Comparison of ENCODE assay signal across 10 cellular contexts in genomic region chr12:120227233-120228040, GRCh38. TPM values are rescaled to one million over a fixed set of nuclear protein-coding genes. Genes with fewer than 3 reads are reported as not detected.
A peak's percentile ranks its signal among the peaks of the same experiment; 100 is the strongest.
DNase-seq lines count a peak whose midpoint lies in the region; ATAC-seq, FAIRE-seq and TF ChIP-seq lines count a peak whose summit lies in the region.
"Had no signal": no experiment of that assay in that cellular context is flagged by ENCODE, and none has a peak within 500 bp of the region (broad histone marks: within the 10 kb centered on the region; RNA-seq: fewer than 3 reads in every experiment).

No MANE protein-coding gene starts in this region.

- H3K4me3 ChIP-seq in A549 (no peak overlapping the region), DND-41 (ENCODE audit: low read depth in 1 of 2, low read length in 2 of 2) (no peak overlapping the region), body of pancreas (no peak overlapping the region), mucosa of rectum (ENCODE audit: low read length in 2 of 2) (peak overlapping the region in 1 of 2 donors; percentile 42), prostate gland (no peak overlapping the region), dorsolateral prefrontal cortex (no peak overlapping the region)

- POLR2A ChIA-PET in A549 (lab: Yijun Ruan, JAX), result interaction anchor here (0.8 to 9.0 kb wide), 7 partner anchors 11 to 89 kb away, joined by 3 to 220 read pairs (median 13); partner anchors contain the start of genes PXN, RNU4-1, RNU4-2 and RPLP0

- H3K9ac ChIP-seq in DND-41 (ENCODE audit: low read depth, low read length) (0 out of 2 replicates have a peak overlapping the region, but pooled peaks have one; percentile 30), mucosa of rectum (ENCODE audit: low read depth in 1 of 2, low read length in 2 of 2) (peak overlapping the region in 1 of 2 donors; percentile 35)

- no peaks in the 10 kb centered on the region for H3K9me3 ChIP-seq in A549
- H3K9me3 ChIP-seq in DND-41 (ENCODE audit: insufficient read depth, low read length, severe bottlenecking), result no peaks in the 10 kb centered on the region
- H3K9me3 ChIP-seq in body of pancreas, result no peaks in the 10 kb centered on the region
- H3K9me3 ChIP-seq in mucosa of rectum (ENCODE audit: control insufficient read depth in 2 of 2, low read length in 2 of 2), result no peaks in the 10 kb centered on the region
- H3K9me3 ChIP-seq in prostate gland, result no peaks in the 10 kb centered on the region
- H3K9me3 ChIP-seq: right atrium auricular region had no signal

- peak overlapping the region; percentile 90 for H3K4me2 ChIP-seq in A549
- no peak overlapping the region for H3K4me2 ChIP-seq in DND-41 (ENCODE audit: insufficient read depth, low read length)

- no peak for DNase-seq in A549 (ENCODE audit: low read depth in 1 of 2, low spot score in 1 of 2)
- no peak for DNase-seq in DND-41
- no peak for DNase-seq in body of pancreas
- no peak for DNase-seq in prostate gland (ENCODE audit: low spot score)
- no peak for DNase-seq in dorsolateral prefrontal cortex
- no peak for DNase-seq in NCI-H1048 (lab: John Stamatoyannopoulos, UW)
- no peak for DNase-seq in midbrain (lab: John Stamatoyannopoulos, UW)

- TF ChIP-seq EP300 in A549 (IDR thresholded peaks at IDR 0.05), result no peak

- peaks cover 2% of the 10 kb centered on the region; the same call in 1 of the 2 replicates for H4K20me1 ChIP-seq in DND-41 (ENCODE audit: insufficient read depth, low read length)

- no peaks in the 10 kb centered on the region for H3K27me3 ChIP-seq in DND-41 (ENCODE audit: insufficient read depth, low read length, poor library complexity)
- no peaks in the 10 kb centered on the region for H3K27me3 ChIP-seq in body of pancreas
- H3K27me3 ChIP-seq in mucosa of rectum (ENCODE audit: control insufficient read depth in 2 of 2, insufficient read depth in 2 of 2, low read length in 2 of 2), result no peaks in the 10 kb centered on the region
- H3K27me3 ChIP-seq in prostate gland (replicated peaks; ENCODE audit: insufficient read depth), result no peaks in the 10 kb centered on the region
- no peaks in the 10 kb centered on the region for H3K27me3 ChIP-seq in dorsolateral prefrontal cortex
- H3K27me3 ChIP-seq: right atrium auricular region had no signal

- peaks cover 5% of the 10 kb centered on the region; the same call in 1 of the 2 replicates for H3K36me3 ChIP-seq in DND-41 (ENCODE audit: insufficient read depth, low read length)
- H3K36me3 ChIP-seq in body of pancreas (replicated peaks in 1 of 2; ENCODE audit: insufficient read depth in 1 of 2, low read depth in 2 of 2), result peaks cover 0 to 4% of the 10 kb centered on the region in 2 donors
- peaks cover 8 to 12% of the 10 kb centered on the region in 2 donors for H3K36me3 ChIP-seq in mucosa of rectum (ENCODE audit: control insufficient read depth in 2 of 2, insufficient read depth in 2 of 2, low read length in 2 of 2)
- H3K36me3 ChIP-seq in prostate gland, result peaks cover 8 to 11% of the 10 kb centered on the region in 2 donors

- peaks cover 80% of the 10 kb centered on the region for H3K4me1 ChIP-seq in A549
- H3K4me1 ChIP-seq in DND-41 (ENCODE audit: insufficient read depth, low read length), result peaks cover 33% of the 10 kb centered on the region
- H3K4me1 ChIP-seq in body of pancreas, result peaks cover 74% of the 10 kb centered on the region
- H3K4me1 ChIP-seq in mucosa of rectum (ENCODE audit: control insufficient read depth in 2 of 2, insufficient read depth in 2 of 2, low read length in 2 of 2), result peaks cover 74 to 83% of the 10 kb centered on the region in 2 donors
- H3K4me1 ChIP-seq in prostate gland (replicated peaks), result peaks cover 49% of the 10 kb centered on the region

- ATAC-seq in A549 (no peak), DND-41 (ENCODE audit: insufficient read depth, low read depth) (no peak), body of pancreas (no peak)

- no peak overlapping the region for H2AFZ ChIP-seq in DND-41 (ENCODE audit: low read depth, low read length)

- intact Hi-C loops in body of pancreas (cut with DNase I), result loop anchor here (5.0 kb wide), 1 partner anchor 40 kb away; the partner anchor contains the start of gene PXN
- intact Hi-C loops in prostate gland (cut with DNase I), result loop anchor here (1.0 kb wide), 1 partner anchor 39 kb away; no protein-coding TSS in a partner anchor
- intact Hi-C loops in dorsolateral prefrontal cortex (cut with DNase I), result loop anchor here (1.0 kb wide), 1 partner anchor 38 kb away; the partner anchor contains the start of gene PXN (in 2 of the 2)

- 66% methylated on average over 8 of the region's 8 CpGs for WGBS in A549 (ENCODE audit: missing lambda C conversion rate)
- WGBS in body of pancreas, 2 donors, result 65 to 71% methylated on average over 8 of the region's 8 CpGs
- WGBS in prostate gland, result 74% methylated on average over 8 of the region's 8 CpGs

- CTCF ChIA-PET in A549 (lab: Yijun Ruan, JAX), result interaction anchor here (0.6 to 18.0 kb wide), 23 partner anchors 8 to 241 kb away, joined by 3 to 1367 read pairs (median 4); partner anchors contain the start of genes PXN, RNU4-1, RNU4-2 and RPLP0

- TF ChIP-seq POLR2A in A549 (IDR thresholded peaks at IDR 0.05; ENCODE audit: low read length) (no peak), body of pancreas (IDR thresholded peaks at IDR 0.05) (no peak), prostate gland (IDR thresholded peaks at IDR 0.05) (no peak)

- H3K27ac ChIP-seq in A549, result peak overlapping the region; percentile 93 to 100
- no peak overlapping the region for H3K27ac ChIP-seq in DND-41 (ENCODE audit: low read length)
- peak overlapping the region; percentile 35 to 88 (median 80) for H3K27ac ChIP-seq in body of pancreas
- H3K27ac ChIP-seq in mucosa of rectum (ENCODE audit: low read depth in 2 of 2, low read length in 2 of 2), result peak overlapping the region; percentile 62 to 98
- no peak overlapping the region for H3K27ac ChIP-seq in prostate gland
- H3K27ac ChIP-seq in dorsolateral prefrontal cortex, result peak overlapping the region in 13 of 59 donors; percentile 8 to 94 (median 66)

- no peak for TF ChIP-seq RAD21 in A549 (conservative IDR thresholded peaks at IDR 0.05 in 1 of 2, IDR thresholded peaks at IDR 0.05 in 1 of 2)

- TF ChIP-seq CTCF in A549 (IDR thresholded peaks at IDR 0.05), result no peak
- no peak for TF ChIP-seq CTCF in DND-41 (IDR thresholded peaks at IDR 0.05; ENCODE audit: borderline replicate concordance, extremely low read depth, low read length, poor library complexity, severe bottlenecking)
- no peak for TF ChIP-seq CTCF in body of pancreas (IDR thresholded peaks at IDR 0.05)
- TF ChIP-seq CTCF in prostate gland (IDR thresholded peaks at IDR 0.05), result no peak
- TF ChIP-seq CTCF in dorsolateral prefrontal cortex (IDR thresholded peaks at IDR 0.05 in 54 of 56, conservative IDR thresholded peaks at IDR 0.05 in 2 of 56; ENCODE audit: low read depth in 1 of 56, partially characterized antibody in 56 of 56), result no peak

- H3K79me2 ChIP-seq in DND-41 (ENCODE audit: insufficient read depth, low read length), result no peaks in the 10 kb centered on the region

- no peak for FAIRE-seq in A549 (lab: Jason Lieb, UNC)
- FAIRE-seq: islet of Langerhans had no signal

TF ChIP-seq in A549, 52 proteins besides CTCF, POLR2A, EP300 and RAD21 (continues in another document):
- TF ChIP-seq PBX3 (IDR thresholded peaks at IDR 0.05) (no peak), ELK1 (IDR thresholded peaks at IDR 0.05; ENCODE audit: low read depth, low read length) (no peak), KDM5A (IDR thresholded peaks at IDR 0.05) (no peak)

RNA-seq across cellular contexts. Expression of gene RPLP0, which starts 26.5 kb away (rescaled TPM):
- polyA plus RNA-seq in A549 (2011; rRNA removed) (5,441 and 7,182 TPM in 2 replicates), A549 (2017; fragmentation: RNase III; extraction: RNeasy Plus Mini Kit Qiagen cat#74134 plus additional on column Dnase treatment) (3,449 to 3,524 TPM (median 3,456 TPM) in 3 replicates)
- 7,109 and 7,241 TPM in 2 replicates for polyA plus RNA-seq in A549 (2012; cell fraction: cytosol; rRNA removed)
- polyA plus RNA-seq in A549 (2012; cell fraction: nucleus; rRNA removed), result 3,292 and 3,609 TPM in 2 replicates
- polyA minus RNA-seq in A549 (2011; rRNA and poly(A)+ RNA removed), result 4,371 and 5,632 TPM in 2 replicates
- total RNA-seq in body of pancreas (1,000 to 10,000 TPM; 1,243 to 1,902 TPM), prostate gland (1,000 to 10,000 TPM; 1,950 to 2,858 TPM), dorsolateral prefrontal cortex (100 to 1,000 TPM; 199 to 446 (median 270) TPM)

RNA-seq across cellular contexts. Expression of gene GCN1, which starts 32.9 kb away (rescaled TPM):
- polyA plus RNA-seq in A549 (2011; rRNA removed) (64.1 and 81.5 TPM in 2 replicates), A549 (2017; fragmentation: RNase III; extraction: RNeasy Plus Mini Kit Qiagen cat#74134 plus additional on column Dnase treatment) (43.2 to 50.8 TPM (median 45.8 TPM) in 3 replicates)
- polyA plus RNA-seq in A549 (2012; cell fraction: cytosol; rRNA removed), result 72.5 and 73.2 TPM in 2 replicates
- 193 and 238 TPM in 2 replicates for polyA plus RNA-seq in A549 (2012; cell fraction: nucleus; rRNA removed)
- 224 and 252 TPM in 2 replicates for polyA minus RNA-seq in A549 (2011; rRNA and poly(A)+ RNA removed)
- total RNA-seq in body of pancreas (10 to 100 TPM; 39.7 to 83.1 TPM), prostate gland (100 to 1,000 TPM in 1 of 2 donors, 10 to 100 TPM in 1; 39.3 to 120 TPM), dorsolateral prefrontal cortex (100 to 1,000 TPM in 2 of 120 experiments, 10 to 100 TPM in 118; 44.5 to 107 (median 69.9) TPM)

RNA-seq across cellular contexts. Expression of gene PXN, which starts 38.1 kb away (rescaled TPM):
- polyA plus RNA-seq in A549 (2011; rRNA removed) (40.1 and 62.8 TPM in 2 replicates), A549 (2017; fragmentation: RNase III; extraction: RNeasy Plus Mini Kit Qiagen cat#74134 plus additional on column Dnase treatment) (97.0 to 102 TPM (median 98.6 TPM) in 3 replicates)
- polyA plus RNA-seq in A549 (2012; cell fraction: cytosol; rRNA removed), result 67.2 and 97.2 TPM in 2 replicates
- 165 and 170 TPM in 2 replicates for polyA plus RNA-seq in A549 (2012; cell fraction: nucleus; rRNA removed)
- 44.1 and 64.3 TPM in 2 replicates for polyA minus RNA-seq in A549 (2011; rRNA and poly(A)+ RNA removed)
- total RNA-seq in body of pancreas (10 to 100 TPM; 29.3 to 35.9 TPM), prostate gland (100 to 1,000 TPM in 1 of 2 donors, 10 to 100 TPM in 1; 58.3 to 113 TPM), dorsolateral prefrontal cortex (10 to 100 TPM; 15.7 to 57.9 (median 32.8) TPM)

Comparison
In these comparisons a context has a peak if more than half of its experiments do, and no peak if none do; other contexts are left out.
1. H3K27ac ChIP-seq: peak in A549 (2 of 2), body of pancreas (4 of 4) and mucosa of rectum (2 of 2); none in DND-41 (single experiment) and prostate gland (0 of 2).